Comparison of ENCODE assay signal across 26 cellular contexts in genomic region chr11:119436715-119437114, GRCh38. TPM values are rescaled to one million over a fixed set of nuclear protein-coding genes. Genes with fewer than 3 reads are reported as not detected.
"Had no signal": no experiment of that assay in that cellular context is flagged by ENCODE, and none has a peak within 500 bp of the region (broad histone marks: within the 10 kb centered on the region; RNA-seq: fewer than 3 reads in every experiment).

No MANE protein-coding gene starts in this region.

- DNase-seq: activated CD4-positive, alpha-beta T cell treated with anti-CD3 and anti-CD28 coated beads, Interleukin-2, amount 10 ng/mL, durations not matched to agents 24 days and 14 days; activated CD4-positive, alpha-beta T cell treated with anti-CD3 and anti-CD28 coated beads, Interleukin-2, amount 50 U/mL, for 4 hours; activated CD8-positive, alpha-beta T cell treated with anti-CD3 and anti-CD28 coated beads for 36 hours; activated gamma-delta T cell; activated naive CD4-positive, alpha-beta T cell treated with Interleukin-2 at 50 U/mL for 16 hours; activated naive CD8-positive, alpha-beta T cell treated with anti-CD3 and anti-CD28 coated beads, Interleukin-2, amount 10 ng/mL, durations not matched to agents 7 days and 5 days; activated T-cell treated with anti-CD3 and anti-CD28 coated beads, Interleukin-2, amount 50 U/mL, for 1 hour; activated T-cell treated with anti-CD3 and anti-CD28 coated beads, Interleukin-2, amount 50 U/mL, for 72 hours; amygdala; body of pancreas; MM.1S; MV-4-11; NCI-H1092; NCI-H1436 treated with DMSO at 0.1 percent for 48 hours; NCI-H1694 treated with DMSO at 0.1 percent for 48 hours; NCI-H2029; NCI-H510A; NCI-H526; NCI-H748 treated with DMSO at 0.1 percent for 48 hours; OCI-M1; SHP77; SJCRH30; T1000 had no signal

- H3K4me1 ChIP-seq: body of pancreas, SJCRH30 had no signal

- H3K36me3 ChIP-seq: breast epithelium, SJCRH30 had no signal

- FAIRE-seq: astrocyte had no signal

- H3K27me3 ChIP-seq: body of pancreas, breast epithelium, SJCRH30 had no signal

- H3K27ac ChIP-seq: body of pancreas, breast epithelium, SJCRH30, SK-N-MC had no signal

- H3K9me3 ChIP-seq: body of pancreas, breast epithelium, SJCRH30 had no signal

- H3K4me3 ChIP-seq: body of pancreas, breast epithelium, SJCRH30, SK-N-MC had no signal

- ATAC-seq: activated CD8-positive, alpha-beta T cell treated with anti-CD3 and anti-CD28 coated beads for 36 hours; body of pancreas had no signal

RNA-seq across cellular contexts. Expression of gene THY1, which starts 13.7 kb away (rescaled TPM):
- total RNA-seq: activated naive CD8-positive, alpha-beta T cell treated with anti-CD3 and anti-CD28 coated beads, Interleukin-2, amount 10 ng/mL, durations not matched to agents 7 days and 5 days had no signal
